17 cellular contexts compared by ENCODE assay signal in genomic region chr3:170002829-170003228, GRCh38. TPM values are rescaled to one million over a fixed set of nuclear protein-coding genes. Genes with fewer than 3 reads are reported as not detected.
A peak's percentile ranks its signal among the peaks of the same experiment; 100 is the strongest.
DNase-seq lines count a peak whose midpoint lies in the region; ATAC-seq and TF ChIP-seq lines count a peak whose summit lies in the region.
"Had no signal": no experiment of that assay in that cellular context is flagged by ENCODE, and none has a peak within 500 bp of the region (broad histone marks: within the 10 kb centered on the region; RNA-seq: fewer than 3 reads in every experiment).

No MANE protein-coding gene starts in this region.

- H3K23ac ChIP-seq in neuronal stem cell (ENCODE audit: low read depth, low read length, poor library complexity): no peak overlapping the region

- H3K4me1 ChIP-seq in MM.1S (ENCODE audit: low read length) (peaks cover 36% of the 10 kb centered on the region), neuronal stem cell (ENCODE audit: control insufficient read depth in 2 of 2, insufficient read depth in 1 of 2, low read depth in 1 of 2, low read length in 2 of 2) (no peaks in the 10 kb centered on the region)
- H3K4me1 ChIP-seq: tibial artery had no signal

- no peaks in the 10 kb centered on the region for H3K79me2 ChIP-seq in MM.1S (ENCODE audit: low read length)

- no peak overlapping the region for H2AK5ac ChIP-seq in neuronal stem cell (ENCODE audit: low read depth, low read length)

- no peak for TF ChIP-seq CTCF in MM.1S (IDR thresholded peaks at IDR 0.05; ENCODE audit: low read length)

- H3K4me3 Mint-ChIP-seq in activated T-helper 17 cell treated with anti-CD3 and anti-CD28 coated beads, Interleukin-2, amount 50 U/mL, for 72 hours: no peak overlapping the region
- H3K4me3 Mint-ChIP-seq: endodermal cell had no signal

- no peak overlapping the region for H3K27ac ChIP-seq in MM.1S (ENCODE audit: low read length)
- no peak overlapping the region for H3K27ac ChIP-seq in neuronal stem cell (replicated peaks; ENCODE audit: low read length)
- H3K27ac ChIP-seq: tibial artery had no signal

- H3K27me3 ChIP-seq in MM.1S (replicated peaks; ENCODE audit: insufficient read depth, low read length) (no peaks in the 10 kb centered on the region), neuronal stem cell (ENCODE audit: control insufficient read depth in 3 of 3, insufficient read depth in 3 of 3, low read depth in 1 of 3, low read length in 3 of 3) (no peaks in the 10 kb centered on the region)
- H3K27me3 ChIP-seq: left lung, tibial artery had no signal

- H3K14ac ChIP-seq in neuronal stem cell (ENCODE audit: low read length): no peak overlapping the region

- peaks cover 34% of the 10 kb centered on the region for H3K4me1 Mint-ChIP-seq in activated T-helper 17 cell treated with anti-CD3 and anti-CD28 coated beads, Interleukin-2, amount 50 U/mL, for 72 hours

- WGBS in neuronal stem cell (ENCODE audit: extremely low coverage in 2 of 2, insufficient read length in 2 of 2, insufficient replicate concordance in 1 of 2), 2 donors: no CpG with 5 or more reads among the region's 1 CpG

- H2BK5ac ChIP-seq in neuronal stem cell (ENCODE audit: low read length): no peak overlapping the region

- H3K27me3 Mint-ChIP-seq in activated T-helper 17 cell treated with anti-CD3 and anti-CD28 coated beads, Interleukin-2, amount 50 U/mL, for 72 hours: no peaks in the 10 kb centered on the region

- H2BK12ac ChIP-seq in neuronal stem cell (ENCODE audit: low read length): no peak overlapping the region

- H3K36me3 Mint-ChIP-seq in activated T-helper 17 cell treated with anti-CD3 and anti-CD28 coated beads, Interleukin-2, amount 50 U/mL, for 72 hours (ENCODE audit: low read depth): peaks cover 8% of the 10 kb centered on the region

- H3F3A ChIP-seq in MM.1S (ENCODE audit: insufficient read depth, low read length): peaks cover 19% of the 10 kb centered on the region

- H3K9me3 Mint-ChIP-seq in activated T-helper 17 cell treated with anti-CD3 and anti-CD28 coated beads, Interleukin-2, amount 50 U/mL, for 72 hours: no peaks in the 10 kb centered on the region
- H3K9me3 Mint-ChIP-seq: endodermal cell had no signal

- peak overlapping the region; percentile 32 for H3K27ac Mint-ChIP-seq in activated T-helper 17 cell treated with anti-CD3 and anti-CD28 coated beads, Interleukin-2, amount 50 U/mL, for 72 hours
- H3K27ac Mint-ChIP-seq: endodermal cell had no signal

- no peaks in the 10 kb centered on the region for H4K20me1 ChIP-seq in MM.1S (ENCODE audit: insufficient read depth, low read length)

- no peak overlapping the region for H3K4ac ChIP-seq in neuronal stem cell (ENCODE audit: low read length)

- H4K91ac ChIP-seq in neuronal stem cell (ENCODE audit: low read depth, low read length, poor library complexity): no peak overlapping the region

- no peaks in the 10 kb centered on the region for H3K9me3 ChIP-seq in MM.1S (replicated peaks; ENCODE audit: insufficient read depth, low read length)
- H3K9me3 ChIP-seq in neuronal stem cell (replicated peaks in 1 of 2; ENCODE audit: control insufficient read depth in 2 of 2, insufficient read depth in 1 of 2, low read depth in 1 of 2, low read length in 2 of 2): no peaks in the 10 kb centered on the region
- H3K9me3 ChIP-seq: left lung, tibial artery had no signal

- H3K36me3 ChIP-seq in MM.1S (replicated peaks; ENCODE audit: insufficient read depth, low read length) (no peaks in the 10 kb centered on the region), neuronal stem cell (replicated peaks in 1 of 2; ENCODE audit: control insufficient read depth in 2 of 2, insufficient read depth in 2 of 2, low read length in 2 of 2) (no peaks in the 10 kb centered on the region)
- H3K36me3 ChIP-seq: left lung had no signal

- H3K4me2 ChIP-seq in MM.1S (ENCODE audit: low read depth, low read length): peak overlapping the region; percentile 26; the same call in 1 of the 2 replicates
- no peak overlapping the region for H3K4me2 ChIP-seq in neuronal stem cell (ENCODE audit: insufficient read depth, low read length, poor library complexity, severe bottlenecking)

- H3K9ac ChIP-seq in MM.1S (ENCODE audit: low read length) (no peak overlapping the region), neuronal stem cell (ENCODE audit: low read depth, low read length, poor library complexity) (no peak overlapping the region)

- H3K4me3 ChIP-seq in MM.1S (ENCODE audit: low read length) (no peak overlapping the region), neuronal stem cell (ENCODE audit: low read length in 2 of 2) (no peak overlapping the region)
- H3K4me3 ChIP-seq: tibial artery had no signal

- H4K8ac ChIP-seq in neuronal stem cell (ENCODE audit: low read depth, low read length): no peak overlapping the region

- ATAC-seq in activated T-helper 17 cell treated with anti-CD3 and anti-CD28 coated beads, Interleukin-2, amount 50 U/mL, for 72 hours (replicated peaks): no peak
- no peak for ATAC-seq in GM19324 (IDR thresholded peaks at IDR 0.05; ENCODE audit: low FRiP score, unreplicated experiment)
- ATAC-seq: left lung had no signal

- H2AFZ ChIP-seq in MM.1S (ENCODE audit: low read length): peak overlapping the region; percentile 47; the same call in 1 of the 2 replicates
- peak overlapping the region; percentile 33 for H2AFZ ChIP-seq in neuronal stem cell (ENCODE audit: low read length)

- no peak overlapping the region for H2BK15ac ChIP-seq in neuronal stem cell (ENCODE audit: low read length)

- no peak overlapping the region for H2BK120ac ChIP-seq in neuronal stem cell (ENCODE audit: low read depth, low read length)

- H3K79me1 ChIP-seq in neuronal stem cell (ENCODE audit: low read depth, low read length): no peaks in the 10 kb centered on the region

- H3K9me2 ChIP-seq in MM.1S (replicated peaks; ENCODE audit: insufficient read depth, low read length): no peaks in the 10 kb centered on the region

- no peak overlapping the region for H3K18ac ChIP-seq in neuronal stem cell (ENCODE audit: low read length)

- DNase-seq in SIG-M5 treated with dmso at 0.1 percent for 504 hours (lab: John Stamatoyannopoulos, UW; ENCODE audit: unreplicated experiment) (peak; percentile 55), SIG-M5 (lab: John Stamatoyannopoulos, UW) (no peak), MM.1S (no peak), neuronal stem cell (ENCODE audit: low spot score) (no peak), ureter (ENCODE audit: low spot score) (no peak), SW 1271 (lab: John Stamatoyannopoulos, UW) (no peak)
- DNase-seq: 8988T; activated CD4-positive, CD25-positive, alpha-beta regulatory T cell; Calu3; endodermal cell; left lung; NCI-H524 treated with DMSO at 0.1 percent for 48 hours; stimulated activated CD4-positive, alpha-beta T cell treated with anti-CD3 and anti-CD28 coated beads, Interleukin-12 subunit alpha, Interleukin-12 subunit beta, amount 100 ng/mL, for 4 hours; tibial artery had no signal

RNA-seq across cellular contexts. Expression of gene GPR160, which starts 35.0 kb away (rescaled TPM):
- total RNA-seq in activated T-helper 17 cell treated with anti-CD3 and anti-CD28 coated beads, Interleukin-2, amount 50 U/mL, for 72 hours: 10 to 100 TPM; 11.3 to 15.4 TPM
- 0.46 TPM for polyA plus RNA-seq in neuronal stem cell (2013, experiment 1 of 2)
- 0.37 TPM for polyA plus RNA-seq in neuronal stem cell (2013, experiment 2 of 2)
- 62.1 TPM for total RNA-seq in ureter
- total RNA-seq: osteoblast had no signal

RNA-seq across cellular contexts. Expression of gene SEC62, which starts 36.2 kb away (rescaled TPM):
- 10 to 100 TPM; 64.1 to 78.5 TPM for total RNA-seq in activated T-helper 17 cell treated with anti-CD3 and anti-CD28 coated beads, Interleukin-2, amount 50 U/mL, for 72 hours
- polyA plus RNA-seq in neuronal stem cell (2013, experiment 1 of 2): 236 TPM
- polyA plus RNA-seq in neuronal stem cell (2013, experiment 2 of 2): 248 TPM
- 146 TPM for total RNA-seq in ureter
